In genomic region chr7:138257459-138258193, GRCh38 we compare ENCODE assay signal across 11 cellular contexts.
DNase-seq lines count a peak whose midpoint lies in the region; ATAC-seq and TF ChIP-seq lines count a peak whose summit lies in the region.
"Had no signal": no experiment of that assay in that cellular context is flagged by ENCODE, and none has a peak within 500 bp of the region (broad histone marks: within the 10 kb centered on the region; RNA-seq: fewer than 3 reads in every experiment).

No MANE protein-coding gene starts in this region.

- intact Hi-C loops in PC-9 (cut with micrococcal nuclease; ENCODE audit: unreplicated experiment): no loop called here
- intact Hi-C loops in activated CD4-positive, alpha-beta memory T cell treated with anti-CD3 and anti-CD28 coated beads for 36 hours (cut with micrococcal nuclease): no loop called here

- no peaks in the 10 kb centered on the region for H3K79me2 ChIP-seq in PC-9 (ENCODE audit: low read depth)

- H3K27ac Mint-ChIP-seq in activated CD4-positive, alpha-beta memory T cell treated with anti-CD3 and anti-CD28 coated beads for 36 hours: no peak overlapping the region
- no peak overlapping the region for H3K27ac Mint-ChIP-seq in natural killer cell treated with Interleukin-12 subunit alpha and Interleukin-12 subunit beta and Interleukin-15 and Interleukin-18, amount 100 ng/mL, for 72 hours

- H3K4me2 ChIP-seq in PC-9: peak overlapping the region; percentile 14

- H3K4me3 ChIP-seq in PC-9 (0 out of 2 replicates have a peak overlapping the region, but pooled peaks have one; percentile 13), epithelial cell of esophagus (ENCODE audit: low read length) (no peak overlapping the region)

- CTCF ChIA-PET in PC-9 (lab: Charles Lee): interaction anchor here (0.5 kb wide), 1 partner anchor 282 kb away, joined by 8 read pairs; no protein-coding TSS in a partner anchor
- CTCF ChIA-PET in activated CD4-positive, alpha-beta memory T cell treated with anti-CD3 and anti-CD28 coated beads for 36 hours (lab: Charles Lee): no interaction called here

- ATAC-seq in natural killer cell treated with Interleukin-12 subunit alpha and Interleukin-12 subunit beta and Interleukin-15 and Interleukin-18, amount 100 ng/mL, for 72 hours: no peak
- ATAC-seq: activated CD4-positive, CD25-positive, alpha-beta regulatory T cell treated with anti-CD3 and anti-CD28 coated beads, Interleukin-2, amount 50 U/mL, for 24 hours had no signal

- no peak overlapping the region for H3K4me3 Mint-ChIP-seq in activated CD4-positive, alpha-beta memory T cell treated with anti-CD3 and anti-CD28 coated beads for 36 hours
- H3K4me3 Mint-ChIP-seq in natural killer cell treated with Interleukin-12 subunit alpha and Interleukin-12 subunit beta and Interleukin-15 and Interleukin-18, amount 100 ng/mL, for 72 hours: no peak overlapping the region

- H3K27me3 Mint-ChIP-seq in activated CD4-positive, alpha-beta memory T cell treated with anti-CD3 and anti-CD28 coated beads for 36 hours: peaks cover 7% of the 10 kb centered on the region
- peaks cover 0 to 3% of the 10 kb centered on the region in 2 donors for H3K27me3 Mint-ChIP-seq in natural killer cell treated with Interleukin-12 subunit alpha and Interleukin-12 subunit beta and Interleukin-15 and Interleukin-18, amount 100 ng/mL, for 72 hours

- H3K9me3 Mint-ChIP-seq in activated CD4-positive, alpha-beta memory T cell treated with anti-CD3 and anti-CD28 coated beads for 36 hours: no peaks in the 10 kb centered on the region
- peaks cover 3% of the 10 kb centered on the region for H3K9me3 Mint-ChIP-seq in natural killer cell treated with Interleukin-12 subunit alpha and Interleukin-12 subunit beta and Interleukin-15 and Interleukin-18, amount 100 ng/mL, for 72 hours

- H3K4me1 Mint-ChIP-seq in activated CD4-positive, alpha-beta memory T cell treated with anti-CD3 and anti-CD28 coated beads for 36 hours (ENCODE audit: low read depth): peaks cover 4% of the 10 kb centered on the region
- H3K4me1 Mint-ChIP-seq in natural killer cell treated with Interleukin-12 subunit alpha and Interleukin-12 subunit beta and Interleukin-15 and Interleukin-18, amount 100 ng/mL, for 72 hours (ENCODE audit: low read depth in 2 of 2): no peaks in the 10 kb centered on the region

- H3K4me1 ChIP-seq in PC-9 (replicated peaks; ENCODE audit: insufficient read depth): peaks cover 8% of the 10 kb centered on the region

- no TSS peak for BruUV-seq in PC-9 (replicated peaks; lab: Mats Ljungman, UMichigan)

- peak overlapping the region; percentile 5; the same call in 1 of the 2 replicates for H3K27ac ChIP-seq in PC-9

- H3K36me3 Mint-ChIP-seq in activated CD4-positive, alpha-beta memory T cell treated with anti-CD3 and anti-CD28 coated beads for 36 hours: no peaks in the 10 kb centered on the region
- no peaks in the 10 kb centered on the region for H3K36me3 Mint-ChIP-seq in natural killer cell treated with Interleukin-12 subunit alpha and Interleukin-12 subunit beta and Interleukin-15 and Interleukin-18, amount 100 ng/mL, for 72 hours

- H3K36me3 ChIP-seq in PC-9 (ENCODE audit: low read depth): no peaks in the 10 kb centered on the region

- POLR2A ChIA-PET in PC-9 (lab: Charles Lee; ENCODE audit: unreplicated experiment): interaction anchor here (0.7 kb wide), 1 partner anchor 979 kb away, joined by 5 read pairs; no protein-coding TSS in a partner anchor
- POLR2A ChIA-PET in activated CD4-positive, alpha-beta memory T cell treated with anti-CD3 and anti-CD28 coated beads for 36 hours (lab: Charles Lee): no interaction called here

- peak; percentile 81 for DNase-seq in COLO829 (ENCODE audit: low spot score)
- peak in 1 of 2 experiments; percentile 69 for DNase-seq in PC-9
- peak; percentile 4 for DNase-seq in epithelial cell of esophagus (ENCODE audit: low read depth)
- DNase-seq in mucosa of gallbladder (ENCODE audit: low spot score): peak; percentile 21
- no peak for DNase-seq in activated CD4-positive, alpha-beta memory T cell treated with anti-CD3 and anti-CD28 coated beads for 36 hours
- no peak for DNase-seq in retina
- no peak for DNase-seq in hippocampal formation (lab: John Stamatoyannopoulos, UW)
- no peak for DNase-seq in natural killer cell treated with Interleukin-12 subunit alpha and Interleukin-12 subunit beta and Interleukin-15 and Interleukin-18, amount 100 ng/mL, for 72 hours (ENCODE audit: low spot score)
- DNase-seq: activated naive CD4-positive, alpha-beta T cell; C1 segment of cervical spinal cord had no signal

- H3K9me2 ChIP-seq in PC-9 (ENCODE audit: insufficient read depth): no peaks in the 10 kb centered on the region

- TF ChIP-seq CTCF in PC-9 (conservative IDR thresholded peaks at IDR 0.05): no peak
- TF ChIP-seq CTCF in epithelial cell of esophagus (IDR thresholded peaks at IDR 0.05; ENCODE audit: insufficient read depth, low read depth, low read length, missing control alignments): no peak

- peak overlapping the region; percentile 25; the same call in 1 of the 2 replicates for H2AFZ ChIP-seq in PC-9

- H3K9me3 ChIP-seq in PC-9 (ENCODE audit: insufficient read depth, low read depth): no peaks in the 10 kb centered on the region; the same call in 1 of the 2 replicates

- no peaks in the 10 kb centered on the region for H4K20me1 ChIP-seq in PC-9 (ENCODE audit: insufficient read depth)

- no peaks in the 10 kb centered on the region for H3K27me3 ChIP-seq in PC-9 (ENCODE audit: insufficient read depth, low read depth)

- peaks cover 9% of the 10 kb centered on the region for H3F3A ChIP-seq in PC-9 (ENCODE audit: insufficient read depth, low read depth)

Comparison
In these comparisons a context has a peak if more than half of its experiments do, and no peak if none do; other contexts are left out.
1. DNase-seq: peak in COLO829 (single experiment), epithelial cell of esophagus (single experiment) and mucosa of gallbladder (single experiment); none in activated CD4-positive, alpha-beta memory T cell treated with anti-CD3 and anti-CD28 coated beads for 36 hours (single experiment), retina (single experiment), hippocampal formation (0 of 2) and natural killer cell treated with Interleukin-12 subunit alpha and Interleukin-12 subunit beta and Interleukin-15 and Interleukin-18, amount 100 ng/mL, for 72 hours (single experiment).